In the genomic region with DNA sequence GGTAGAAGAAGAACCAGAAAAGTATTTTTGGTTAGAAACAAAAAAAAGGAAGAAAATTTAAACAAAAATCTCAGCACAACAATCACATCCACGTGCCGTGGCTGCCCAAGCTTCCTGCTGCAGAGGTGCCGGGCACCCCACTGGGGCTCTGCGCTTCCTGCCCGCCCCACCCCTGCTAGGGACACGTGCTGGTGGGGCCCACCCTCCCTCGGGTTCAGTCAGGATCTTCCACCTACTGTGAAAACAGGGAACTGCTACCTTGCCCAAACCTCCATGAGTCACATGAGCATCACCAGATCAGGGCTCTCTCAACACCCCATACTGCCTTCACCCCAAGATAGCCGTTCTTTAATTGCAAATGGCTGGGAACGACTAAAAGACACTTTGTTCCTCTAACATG, we compare ENCODE assay signal across 13 cellular contexts. TPM values are rescaled to one million over a fixed set of nuclear protein-coding genes. Genes with fewer than 3 reads are reported as not detected.
DNase-seq lines count a peak whose midpoint lies in the region; FAIRE-seq and TF ChIP-seq lines count a peak whose summit lies in the region.
"Had no signal": no experiment of that assay in that cellular context is flagged by ENCODE, and none has a peak within 500 bp of the region (broad histone marks: within the 10 kb centered on the region; RNA-seq: fewer than 3 reads in every experiment).

No MANE protein-coding gene starts in this region.

- H3K4me1 ChIP-seq in suprapubic skin = peaks cover 7% of the 10 kb centered on the region

- H3K27ac ChIP-seq in brain microvascular endothelial cell (no peak overlapping the region), suprapubic skin (no peak overlapping the region)
- H3K27ac ChIP-seq: GM23248 had no signal

- TF ChIP-seq POLR2A in GM12891 (IDR thresholded peaks at IDR 0.05; ENCODE audit: low read depth, low read length) = no peak
- TF ChIP-seq POLR2A in suprapubic skin (IDR thresholded peaks at IDR 0.05) = no peak

- H3K36me3 ChIP-seq in brain microvascular endothelial cell (replicated peaks) (peaks cover 60% of the 10 kb centered on the region), suprapubic skin (peaks cover 97% of the 10 kb centered on the region)

- in situ Hi-C loops in brain microvascular endothelial cell (cut with HindIII; ENCODE audit: low pct_ligation_motif_present, low sequenced_read_pairs) = no loop called here

- no peaks in the 10 kb centered on the region for H3K9me3 ChIP-seq in suprapubic skin
- H3K9me3 ChIP-seq: esophagus muscularis mucosa, MG63 had no signal

- H3K4me3 ChIP-seq in brain microvascular endothelial cell (ENCODE audit: low read depth, low read length) (no peak overlapping the region), suprapubic skin (no peak overlapping the region)
- H3K4me3 ChIP-seq: esophagus muscularis mucosa, GM23248, MG63 had no signal

- DNase-seq in GM12891 (ENCODE audit: insufficient read length, low spot score) (peak; percentile 50), T-helper 9 cell (peak; percentile 64), brain microvascular endothelial cell (no peak), amygdala (lab: John Stamatoyannopoulos, UW) (no peak), suprapubic skin (ENCODE audit: low spot score in 2 of 2) (no peak), DMS 273 treated with DMSO at 0.1 percent for 48 hours (lab: John Stamatoyannopoulos, UW) (no peak), NCI-H1417 treated with DMSO at 0.1 percent for 48 hours (lab: John Stamatoyannopoulos, UW) (no peak)
- DNase-seq in stimulated activated CD8-positive, alpha-beta memory T cell treated with anti-CD3 and anti-CD28 coated beads, Interleukin-12 subunit alpha, Interleukin-12 subunit beta, amount 100 ng/mL, for 4 hours (ENCODE audit: low read depth) = peak; percentile 44
- DNase-seq: GM23248, MG63, NCI-H526 had no signal

- TF ChIP-seq CTCF in brain microvascular endothelial cell (IDR thresholded peaks at IDR 0.05; ENCODE audit: low read depth, low read length, missing control alignments) (peak; percentile 13), suprapubic skin (IDR thresholded peaks at IDR 0.05) (no peak)

- H3K27me3 ChIP-seq in brain microvascular endothelial cell (replicated peaks) (no peaks in the 10 kb centered on the region), suprapubic skin (no peaks in the 10 kb centered on the region)
- H3K27me3 ChIP-seq: esophagus muscularis mucosa, MG63 had no signal

- 71% methylated on average over 9 of the region's 9 CpGs for WGBS in suprapubic skin

- FAIRE-seq in GM12891 (lab: Jason Lieb, UNC) = no peak
- FAIRE-seq: islet of Langerhans had no signal

- no peak for TF ChIP-seq EP300 in suprapubic skin (IDR thresholded peaks at IDR 0.05)

TF ChIP-seq in GM12891, 5 proteins besides CTCF, POLR2A, EP300 and RAD21:
- TF ChIP-seq SPI1 (IDR thresholded peaks at IDR 0.05; ENCODE audit: low read depth, low read length) (peak; percentile 36; the same call in 1 of the 2 replicates), TAF1 (IDR thresholded peaks at IDR 0.05; ENCODE audit: low read depth, low read length) (no peak)

RNA-seq across cellular contexts. Expression of gene CYTH1, which starts 24.4 kb away (rescaled TPM):
- polyA plus RNA-seq in GM12891 (2012; ENCODE audit: low read depth, missing spikeins) = 171 TPM
- 10 to 100 TPM; 57.6 to 88.6 (median 74.9) TPM for total RNA-seq in suprapubic skin

RNA-seq across cellular contexts. Expression of gene USP36, which starts 34.2 kb away (rescaled TPM):
- polyA plus RNA-seq in GM12891 (2012; ENCODE audit: low read depth, missing spikeins) = 27.4 TPM
- 100 to 1,000 TPM in 1 of 4 donors, 10 to 100 TPM in 3; 60.1 to 118 (median 74.4) TPM for total RNA-seq in suprapubic skin

Comparison
In these comparisons a context has a peak if more than half of its experiments do, and no peak if none do; other contexts are left out.
1. DNase-seq: peak in GM12891 (single experiment), T-helper 9 cell (single experiment) and stimulated activated CD8-positive, alpha-beta memory T cell treated with anti-CD3 and anti-CD28 coated beads, Interleukin-12 subunit alpha, Interleukin-12 subunit beta, amount 100 ng/mL, for 4 hours (single experiment); none in brain microvascular endothelial cell (single experiment), amygdala (0 of 56), suprapubic skin (0 of 2), DMS 273 treated with DMSO at 0.1 percent for 48 hours (single experiment) and NCI-H1417 treated with DMSO at 0.1 percent for 48 hours (single experiment).